In genomic region chr4:85246055-85246454, GRCh38 we compare ENCODE assay signal across 8 cellular contexts.
"Had no signal": no experiment of that assay in that cellular context is flagged by ENCODE, and none has a peak within 500 bp of the region (broad histone marks: within the 10 kb centered on the region; RNA-seq: fewer than 3 reads in every experiment).

No MANE protein-coding gene starts in this region.

- H3K9me3 ChIP-seq: HAP-1 had no signal

- H2AFZ ChIP-seq: GM23248 had no signal

- DNase-seq: GM23248, GOT3, H7, HFFc6 had no signal

- H3K27ac ChIP-seq: GM23248, HL-60 had no signal

- H3K36me3 ChIP-seq: HAP-1 had no signal

- H3K4me1 ChIP-seq: HAP-1 had no signal

- H3K4me3 ChIP-seq: GM23248, HAP-1 had no signal

- FAIRE-seq: HepG2 had no signal

- ATAC-seq: HCT116, HepG2 had no signal

- H3K9ac ChIP-seq: GM23248 had no signal
